ENCODE assay signal across 28 cellular contexts in the genomic region with DNA sequence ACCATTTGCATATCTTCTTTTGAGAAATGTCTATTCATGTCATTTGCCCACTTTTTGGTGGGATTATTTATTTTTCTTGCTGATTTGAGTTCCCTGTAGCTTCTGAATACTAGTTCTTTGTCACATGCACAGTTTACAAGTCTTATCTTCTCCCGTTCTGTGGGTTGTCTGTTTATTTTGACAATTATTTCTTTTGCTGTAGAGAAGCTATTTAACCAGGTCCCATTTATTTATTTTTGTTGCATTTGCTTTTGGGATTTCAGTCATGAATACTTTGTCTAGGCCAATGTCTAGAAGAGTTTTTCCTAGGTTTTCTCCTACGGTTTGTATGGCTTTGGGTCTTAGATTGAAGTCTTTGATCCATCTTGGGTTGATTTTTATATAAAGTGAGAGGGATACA. TPM values are rescaled to one million over a fixed set of nuclear protein-coding genes. Genes with fewer than 3 reads are reported as not detected.
"Had no signal": no experiment of that assay in that cellular context is flagged by ENCODE, and none has a peak within 500 bp of the region (broad histone marks: within the 10 kb centered on the region; RNA-seq: fewer than 3 reads in every experiment).

No MANE protein-coding gene starts in this region.

- H3K9me3 ChIP-seq: stomach, suprapubic skin, testis, thoracic aorta, thyroid gland, tibial artery, tibial nerve, transverse colon, upper lobe of left lung, upper lobe of right lung, uterus, vagina had no signal

- DNase-seq: stimulated activated CD4-positive, alpha-beta T cell treated with anti-CD3 and anti-CD28 coated beads, Interleukin-2, amount 100 ng/mL, for 48 hours; stimulated activated CD4-positive, alpha-beta T cell treated with anti-CD3 and anti-CD28 coated beads, Interleukin-4, amount 100 ng/mL, for 1 hour; stimulated activated CD4-positive, alpha-beta T cell treated with anti-CD3 and anti-CD28 coated beads, Interleukin-4, amount 100 ng/mL, for 24 hours; stimulated activated CD4-positive, alpha-beta T cell treated with anti-CD3 and anti-CD28 coated beads, Interleukin-4, amount 100 ng/mL, for 4 hours; stimulated activated CD8-positive, alpha-beta memory T cell treated with anti-CD3 and anti-CD28 coated beads, Interleukin-4, amount 100 ng/mL, for 48 hours; stimulated activated naive B cell treated with anti-CD40 and anti-IgM and Interleukin-4, amounts not matched to agents 10 μg/mL and 1 μg/mL and 100 μg/mL, for 72 hours; stimulated activated naive CD4-positive, alpha-beta T cell; stimulated activated naive CD4-positive, alpha-beta T cell treated with Interleukin-2 at 50 U/mL for 16 hours; stimulated activated naive CD8-positive, alpha-beta T cell treated with anti-CD3 and anti-CD28 coated beads, Interleukin-15, amount 100 ng/mL, for 72 hours; stimulated activated naive CD8-positive, alpha-beta T cell treated with anti-CD3 and anti-CD28 coated beads, Interleukin-15, Interleukin-2, amounts not matched to agents 100 U/mL and 50 U/mL, for 24 hours; stomach; substantia nigra; testis; thyroid gland; tibial artery; transverse colon; trophoblast cell; upper lobe of left lung; upper lobe of right lung; uterus had no signal

- H3K27me3 ChIP-seq: stomach, suprapubic skin, testis, thyroid gland, tibial artery, tibial nerve, transverse colon, upper lobe of left lung, upper lobe of right lung, uterus, vagina had no signal

- H3K36me3 ChIP-seq: suprapubic skin, thyroid gland, transverse colon, upper lobe of left lung, upper lobe of right lung, uterus, vagina had no signal

- ATAC-seq: stimulated activated effector memory CD8-positive, alpha-beta T cell treated with anti-CD3 and anti-CD28 coated beads, Interleukin-12 subunit alpha, Interleukin-12 subunit beta, amount 100 ng/mL, for 72 hours; stimulated activated memory B cell treated with anti-CD40 and anti-IgM and Interleukin-4, amounts not matched to agents 10 μg/mL and 1 μg/mL and 100 μg/mL, for 72 hours; stimulated activated naive B cell treated with anti-CD40 and anti-IgM and Interleukin-4, amounts not matched to agents 10 μg/mL and 1 μg/mL and 100 μg/mL, for 72 hours; stimulated activated naive CD8-positive, alpha-beta T cell treated with anti-CD3 and anti-CD28 coated beads, Interleukin-15, amount 100 ng/mL, for 72 hours; stimulated activated naive CD8-positive, alpha-beta T cell treated with anti-CD3 and anti-CD28 coated beads, Interleukin-15, Interleukin-2, amounts not matched to agents 100 U/mL and 50 U/mL, for 24 hours; upper lobe of right lung had no signal

- H3K27ac ChIP-seq: stomach, suprapubic skin, testis, thoracic aorta, thyroid gland, tibial artery, tibial nerve, transverse colon, upper lobe of left lung, upper lobe of right lung, uterus, vagina had no signal

- H3K4me1 ChIP-seq: testis, tibial nerve, uterus had no signal

- H3K4me3 ChIP-seq: stomach, suprapubic skin, testis, thoracic aorta, thyroid gland, tibial artery, tibial nerve, transverse colon, upper lobe of left lung, upper lobe of right lung, uterus, vagina had no signal

RNA-seq across cellular contexts. Expression of a gene that starts 32.9 kb away (rescaled TPM):
- total RNA-seq: subcutaneous adipose tissue, suprapubic skin, testis, thoracic aorta, thyroid gland, tibial nerve, upper lobe of left lung, upper lobe of right lung, ureter had no signal
